ENCODE assay signal across 10 cellular contexts in the genomic region with DNA sequence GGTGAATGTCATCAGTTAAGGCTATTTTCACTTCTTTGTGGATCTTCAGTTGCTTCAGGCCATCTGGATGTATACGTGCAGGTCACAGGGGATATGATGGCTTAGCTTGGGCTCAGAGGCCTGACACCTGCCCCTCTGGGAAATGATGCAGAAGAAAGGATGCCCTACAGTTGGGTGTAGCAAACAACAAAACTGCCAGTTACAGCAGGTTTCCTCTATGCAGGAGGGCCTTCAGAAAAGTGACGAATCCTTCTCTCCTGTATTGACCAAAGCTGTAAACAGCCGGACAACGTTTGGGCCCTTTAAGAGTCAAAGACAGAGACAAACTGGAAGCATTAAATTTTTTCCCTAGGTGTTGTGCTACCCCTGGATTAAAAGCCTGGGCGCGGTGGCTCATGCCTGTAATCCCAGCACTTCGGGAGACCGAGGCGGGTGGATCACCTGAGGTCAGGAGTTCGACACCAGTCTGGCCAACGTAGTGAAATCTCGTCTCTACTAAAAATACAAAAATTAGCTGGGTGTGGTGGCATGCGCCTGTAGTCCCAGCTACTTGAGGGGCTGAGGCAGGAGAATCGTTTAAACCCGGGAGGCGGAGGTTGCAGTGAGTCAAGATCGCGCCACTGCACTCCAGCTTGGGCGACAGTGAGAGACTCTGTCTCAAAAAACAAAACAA. TPM values are rescaled to one million over a fixed set of nuclear protein-coding genes. Genes with fewer than 3 reads are reported as not detected.
DNase-seq lines count a peak whose midpoint lies in the region; ATAC-seq, FAIRE-seq and TF ChIP-seq lines count a peak whose summit lies in the region.
"Not testable (repeated sequence)": the region's sequence is repeated elsewhere in the genome, so short reads cannot be mapped to it uniquely, and the experiment has no call there.
"Had no signal": no experiment of that assay in that cellular context is flagged by ENCODE, and none has a peak within 500 bp of the region (broad histone marks: within the 10 kb centered on the region; RNA-seq: fewer than 3 reads in every experiment).

No MANE protein-coding gene starts in this region.

- H3K4me3 Mint-ChIP-seq in glutamatergic neuron (ENCODE audit: unreplicated experiment): peak overlapping the region; percentile 90

- not testable (repeated sequence) for H3K9me3 Mint-ChIP-seq in glutamatergic neuron (ENCODE audit: unreplicated experiment)

- not testable (repeated sequence) for H3K27me3 ChIP-seq in mononuclear cell (ENCODE audit: insufficient read depth, low read length)

- WGBS in A549 (ENCODE audit: missing lambda C conversion rate): 40% methylated on average over 16 of the region's 19 CpGs

- not testable (repeated sequence) for H3K27me3 Mint-ChIP-seq in glutamatergic neuron (ENCODE audit: unreplicated experiment)

- H3K36me3 Mint-ChIP-seq in glutamatergic neuron (ENCODE audit: unreplicated experiment): not testable (repeated sequence)

- peak overlapping the region; percentile 65 for H3K4me2 ChIP-seq in A549

- CTCF ChIA-PET in A549 (lab: Yijun Ruan, JAX): interaction anchor here (0.6 to 1.6 kb wide), 2 partner anchors 46 to 52 kb away, joined by 4 to 7 read pairs; a partner anchor contains a TSS

- not testable (repeated sequence) for ATAC-seq in A549

- TF ChIP-seq POLR2A in A549 (IDR thresholded peaks at IDR 0.05; ENCODE audit: low read length): not testable (repeated sequence)

- not testable (repeated sequence) for TF ChIP-seq RAD21 in A549 (conservative IDR thresholded peaks at IDR 0.05 in 1 of 2, IDR thresholded peaks at IDR 0.05 in 1 of 2)

- not testable (repeated sequence) for TF ChIP-seq CTCF in A549 (IDR thresholded peaks at IDR 0.05); GM20000 (IDR thresholded peaks at IDR 0.05; ENCODE audit: extremely low read depth, missing control alignments); glutamatergic neuron (IDR thresholded peaks at IDR 0.05; ENCODE audit: partially characterized antibody, unreplicated experiment)

- H3K9me3 ChIP-seq in A549; mononuclear cell (ENCODE audit: low read depth, low read length): not testable (repeated sequence)

- FAIRE-seq in A549 (lab: Jason Lieb, UNC): not testable (repeated sequence)

- H3K4me3 ChIP-seq in A549 (0 out of 3 replicates have a peak overlapping the region, but pooled peaks have one; percentile 0), mononuclear cell (ENCODE audit: low read length) (peak overlapping the region; percentile 98), skeletal muscle cell (ENCODE audit: low read depth, low read length) (peak overlapping the region; percentile 93)

- TF ChIP-seq EP300 in A549 (IDR thresholded peaks at IDR 0.05): not testable (repeated sequence)

- H3K27ac ChIP-seq in A549: peak overlapping the region; percentile 95 to 98

- H3K4me1 ChIP-seq in A549 (peaks cover 41% of the 10 kb centered on the region), mononuclear cell (ENCODE audit: insufficient read depth, low read length) (peaks cover 36% of the 10 kb centered on the region)

- peaks cover 16% of the 10 kb centered on the region for H3K4me1 Mint-ChIP-seq in glutamatergic neuron (ENCODE audit: low read depth, unreplicated experiment)

- POLR2A ChIA-PET in A549 (lab: Yijun Ruan, JAX): interaction anchor here (0.6 to 1.4 kb wide), 3 partner anchors 24 to 49 kb away, joined by 3 to 6 read pairs (median 4); a partner anchor contains a TSS

- H3K27ac Mint-ChIP-seq in glutamatergic neuron (ENCODE audit: unreplicated experiment): peak overlapping the region; percentile 89

- not testable (repeated sequence) for DNase-seq in A549 (ENCODE audit: low read depth in 1 of 2, low spot score in 1 of 2); glutamatergic neuron; skeletal muscle cell (ENCODE audit: low read depth)
- DNase-seq in GM20000 (ENCODE audit: low spot score) (peak; percentile 13), NCI-H82 (lab: John Stamatoyannopoulos, UW) (peak; percentile 61), cerebellar cortex (ENCODE audit: low spot score) (peak; percentile 29)
- peak; percentile 78 for DNase-seq in activated CD8-positive, alpha-beta memory T cell treated with anti-CD3 and anti-CD28 coated beads for 24 hours

TF ChIP-seq in A549, 52 proteins besides CTCF, POLR2A, EP300 and RAD21:
- TF ChIP-seq ZNF302 (CRISPR knock-in tag; IDR thresholded peaks at IDR 0.05): peak; percentile 5; the same call in 1 of the 2 replicates
TF ChIP-seq in A549: peak in this region for 1; not testable (repeated sequence) for 51.

RNA-seq across cellular contexts. Expression of a gene that starts 49.3 kb away (rescaled TPM):
- polyA plus RNA-seq in A549 (2011; rRNA removed) (21.6 and 31.4 TPM in 2 replicates), A549 (2017; fragmentation: RNase III; extraction: RNeasy Plus Mini Kit Qiagen cat#74134 plus additional on column Dnase treatment) (21.7 to 23.2 TPM (median 22.4 TPM) in 3 replicates)
- polyA plus RNA-seq in A549 (2012; cell fraction: cytosol; rRNA removed): 24.5 and 28.5 TPM in 2 replicates
- 17.5 and 21.8 TPM in 2 replicates for polyA plus RNA-seq in A549 (2012; cell fraction: nucleus; rRNA removed)
- polyA minus RNA-seq in A549 (2011; rRNA and poly(A)+ RNA removed): 4.9 TPM in 2 replicates
- total RNA-seq in glutamatergic neuron (ENCODE audit: unreplicated experiment) (1.5 TPM), mononuclear cell (0.21 TPM)
- total RNA-seq: myocyte had no signal

RNA-seq across cellular contexts. Expression of a gene that starts 49.6 kb away (rescaled TPM):
- 79.7 and 103 TPM in 2 replicates for polyA plus RNA-seq in A549 (2011; rRNA removed)
- 75.1 and 84.3 TPM in 2 replicates for polyA plus RNA-seq in A549 (2012; cell fraction: cytosol; rRNA removed)
- polyA plus RNA-seq in A549 (2012; cell fraction: nucleus; rRNA removed): 99.1 and 116 TPM in 2 replicates
- polyA plus RNA-seq in A549 (2017; fragmentation: RNase III; extraction: RNeasy Plus Mini Kit Qiagen cat#74134 plus additional on column Dnase treatment): 105 to 118 TPM (median 110 TPM) in 3 replicates
- 83.5 and 103 TPM in 2 replicates for polyA minus RNA-seq in A549 (2011; rRNA and poly(A)+ RNA removed)
- 19.3 TPM for total RNA-seq in glutamatergic neuron (ENCODE audit: unreplicated experiment)
- 10.0 TPM for total RNA-seq in mononuclear cell

RNA-seq across cellular contexts. Expression of a gene that starts 52.0 kb away (rescaled TPM):
- 122 and 138 TPM in 2 replicates for polyA plus RNA-seq in A549 (2011; rRNA removed)
- polyA plus RNA-seq in A549 (2012; cell fraction: cytosol; rRNA removed): 39.3 and 49.5 TPM in 2 replicates
- 11.4 and 19.4 TPM in 2 replicates for polyA plus RNA-seq in A549 (2012; cell fraction: nucleus; rRNA removed)
- polyA plus RNA-seq in A549 (2017; fragmentation: RNase III; extraction: RNeasy Plus Mini Kit Qiagen cat#74134 plus additional on column Dnase treatment): 101 to 117 TPM (median 115 TPM) in 3 replicates
- polyA minus RNA-seq in A549 (2011; rRNA and poly(A)+ RNA removed): 128 and 145 TPM in 2 replicates
- total RNA-seq in glutamatergic neuron (ENCODE audit: unreplicated experiment): 65.6 TPM
- 76.6 TPM for total RNA-seq in mononuclear cell

RNA-seq across cellular contexts. Expression of a gene that starts 52.6 kb away (rescaled TPM):
- polyA plus RNA-seq in A549 (2011; rRNA removed) (0.36 and 0.39 TPM in 2 replicates), A549 (2017; fragmentation: RNase III; extraction: RNeasy Plus Mini Kit Qiagen cat#74134 plus additional on column Dnase treatment) (0.14 to 0.34 TPM (median 0.26 TPM) in 3 replicates)
- polyA plus RNA-seq in A549 (2012; cell fraction: cytosol; rRNA removed): 0.03 and 0.08 TPM in 2 replicates
- polyA plus RNA-seq in A549 (2012; cell fraction: nucleus; rRNA removed): not detected in 2 replicates
- 0.19 and 0.25 TPM in 2 replicates for polyA minus RNA-seq in A549 (2011; rRNA and poly(A)+ RNA removed)
- total RNA-seq in glutamatergic neuron (ENCODE audit: unreplicated experiment) (not detected), mononuclear cell (not detected)
- total RNA-seq: A172, myocyte had no signal

Comparison
In these comparisons a context has a peak if more than half of its experiments do, and no peak if none do; other contexts are left out.
1. H3K4me3 ChIP-seq: peak in every context shown above with its lines; median percentile 98 in mononuclear cell; 93 in skeletal muscle cell; 0 in A549.